ENCODE assay signal across 14 cellular contexts in the genomic region with DNA sequence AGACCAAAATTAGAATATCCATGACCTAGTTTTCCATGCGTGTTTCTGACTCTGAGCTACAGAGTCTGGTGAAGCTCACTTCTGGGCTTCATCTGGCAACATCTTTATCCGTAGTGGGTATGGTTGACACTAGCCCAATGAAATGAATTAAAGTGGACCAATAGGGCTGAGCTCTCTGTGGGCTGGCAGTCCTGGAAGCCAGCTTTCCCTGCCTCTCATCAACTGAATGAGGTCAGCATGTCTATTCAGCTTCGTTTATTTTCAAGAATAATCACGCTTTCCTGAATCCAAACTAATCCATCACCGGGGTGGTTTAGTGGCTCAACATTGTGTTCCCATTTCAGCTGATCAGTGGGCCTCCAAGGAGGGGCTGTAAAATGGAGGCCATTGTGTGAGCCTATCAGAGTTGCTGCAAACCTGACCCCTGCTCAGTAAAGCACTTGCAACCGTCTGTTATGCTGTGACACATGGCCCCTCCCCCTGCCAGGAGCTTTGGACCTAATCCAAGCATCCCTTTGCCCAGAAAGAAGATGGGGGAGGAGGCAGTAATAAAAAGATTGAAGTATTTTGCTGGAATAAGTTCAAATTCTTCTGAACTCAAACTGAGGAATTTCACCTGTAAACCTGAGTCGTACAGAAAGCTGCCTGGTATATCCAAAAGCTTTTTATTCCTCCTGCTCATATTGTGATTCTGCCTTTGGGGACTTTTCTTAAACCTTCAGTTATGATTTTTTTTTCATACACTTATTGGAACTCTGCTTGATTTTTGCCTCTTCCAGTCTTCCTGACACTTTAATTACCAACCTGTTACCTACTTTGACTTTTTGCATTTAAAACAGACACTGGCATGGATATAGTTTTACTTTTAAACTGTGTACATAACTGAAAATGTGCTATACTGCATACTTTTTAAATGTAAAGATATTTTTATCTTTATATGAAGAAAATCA. TPM values are rescaled to one million over a fixed set of nuclear protein-coding genes. Genes with fewer than 3 reads are reported as not detected.
A peak's percentile ranks its signal among the peaks of the same experiment; 100 is the strongest.
DNase-seq lines count a peak whose midpoint lies in the region; ATAC-seq and TF ChIP-seq lines count a peak whose summit lies in the region.
"Had no signal": no experiment of that assay in that cellular context is flagged by ENCODE, and none has a peak within 500 bp of the region (broad histone marks: within the 10 kb centered on the region; RNA-seq: fewer than 3 reads in every experiment).

No MANE protein-coding gene starts in this region.

- no peaks in the 10 kb centered on the region for H3K27me3 ChIP-seq in esophagus squamous epithelium
- H3K27me3 ChIP-seq in brain microvascular endothelial cell (replicated peaks): no peaks in the 10 kb centered on the region

- POLR2A ChIA-PET in HEK293 (lab: Yijun Ruan, JAX): no interaction called here

- WGBS in esophagus squamous epithelium, 2 donors: 61 to 70% methylated on average over 7 of the region's 7 CpGs

- H3K4me3 ChIP-seq in HEK293 (ENCODE audit: low read depth, low read length) (no peak overlapping the region), esophagus squamous epithelium (no peak overlapping the region), brain microvascular endothelial cell (ENCODE audit: low read depth, low read length) (no peak overlapping the region)

- intact Hi-C loops in esophagus squamous epithelium (cut with DNase I): no loop called here
- intact Hi-C loops in natural killer cell (cut with micrococcal nuclease): no loop called here

- DNase-seq in NCI-H774 (lab: John Stamatoyannopoulos, UW) (peak; percentile 4), esophagus squamous epithelium (lab: John Stamatoyannopoulos, UW) (no peak), retina (peak; percentile 38), brain microvascular endothelial cell (no peak), GOT3 (lab: John Stamatoyannopoulos, UW) (no peak), natural killer cell (no peak)
- no peak for DNase-seq in activated CD8-positive, alpha-beta memory T cell treated with anti-CD3 and anti-CD28 coated beads for 24 hours
- DNase-seq: activated CD4-positive, alpha-beta T cell treated with anti-CD3 and anti-CD28 coated beads, Interleukin-2, amount 50 U/mL, for 4 hours; activated effector memory CD4-positive, alpha-beta T cell treated with anti-CD3 and anti-CD28 coated beads, Interleukin-2, amount 50 U/mL, for 16 hours; CD4-positive, alpha-beta memory T cell; NCI-H1048 had no signal

- in situ Hi-C loops in brain microvascular endothelial cell (cut with HindIII; ENCODE audit: low pct_ligation_motif_present, low sequenced_read_pairs): no loop called here

- no peaks in the 10 kb centered on the region for H3K4me1 Mint-ChIP-seq in natural killer cell
- H3K4me1 Mint-ChIP-seq: CD4-positive, alpha-beta memory T cell had no signal

- H3K9me3 Mint-ChIP-seq in natural killer cell: peaks cover 2 to 5% of the 10 kb centered on the region in 2 donors
- H3K9me3 Mint-ChIP-seq: T-helper 1 cell treated with Interleukin-12 subunit alpha and Interleukin-12 subunit beta and Interleukin-4 antibody, amounts not matched to agents 30 μg/mL and 1 μg/mL, for 36 hours had no signal

- H3K27ac Mint-ChIP-seq in natural killer cell: no peak overlapping the region
- H3K27ac Mint-ChIP-seq: CD4-positive, alpha-beta memory T cell; memory B cell; T-helper 1 cell treated with Interleukin-12 subunit alpha and Interleukin-12 subunit beta and Interleukin-4 antibody, amounts not matched to agents 30 μg/mL and 1 μg/mL, for 36 hours had no signal

- no peak for TF ChIP-seq POLR2A in esophagus squamous epithelium (IDR thresholded peaks at IDR 0.05)

- H3K4me1 ChIP-seq in HEK293 (ENCODE audit: control insufficient read depth, insufficient read depth, low read length) (peaks cover 8% of the 10 kb centered on the region), esophagus squamous epithelium (peaks cover 0 to 27% (median 4%) of the 10 kb centered on the region in 3 donors)

- H3K9me3 ChIP-seq in HEK293 (ENCODE audit: control insufficient read depth, insufficient read depth, low read depth, low read length) (no peaks in the 10 kb centered on the region), esophagus squamous epithelium (no peaks in the 10 kb centered on the region)

- no peak overlapping the region for H3K4me3 Mint-ChIP-seq in natural killer cell
- H3K4me3 Mint-ChIP-seq: CD4-positive, alpha-beta memory T cell; memory B cell; T-helper 1 cell treated with Interleukin-12 subunit alpha and Interleukin-12 subunit beta and Interleukin-4 antibody, amounts not matched to agents 30 μg/mL and 1 μg/mL, for 36 hours had no signal

- TF ChIP-seq CTCF in HEK293 (tag by site-specific recombination; IDR thresholded peaks at IDR 0.05) (no peak), esophagus squamous epithelium (IDR thresholded peaks at IDR 0.05) (no peak), brain microvascular endothelial cell (IDR thresholded peaks at IDR 0.05; ENCODE audit: low read depth, low read length, missing control alignments) (no peak), natural killer cell (IDR thresholded peaks at IDR 0.05) (no peak)

- CTCF ChIA-PET in HEK293 (lab: Yijun Ruan, JAX): interaction anchor here (0.6 to 1.1 kb wide), 6 partner anchors 31 to 387 kb away, joined by 3 to 8 read pairs (median 4); no protein-coding TSS in a partner anchor

- H3K27ac ChIP-seq in HEK293 (ENCODE audit: extremely low read depth, low read depth, low read length) (peak overlapping the region; percentile 8; the same call in 1 of the 2 replicates), esophagus squamous epithelium (peak overlapping the region in 3 of 4 donors; percentile 5 to 45 (median 36)), brain microvascular endothelial cell (no peak overlapping the region)

- no peaks in the 10 kb centered on the region for H3K36me3 Mint-ChIP-seq in natural killer cell
- H3K36me3 Mint-ChIP-seq: CD4-positive, alpha-beta memory T cell; memory B cell had no signal

- ATAC-seq in natural killer cell: no peak

- peaks cover 20 to 45% of the 10 kb centered on the region in 2 donors for H3K27me3 Mint-ChIP-seq in natural killer cell (ENCODE audit: low read depth in 2 of 2)

- H3K36me3 ChIP-seq in HEK293 (ENCODE audit: control insufficient read depth in 2 of 2, insufficient read depth in 1 of 2, low read length in 2 of 2) (no peaks in the 10 kb centered on the region), esophagus squamous epithelium (peaks cover 0 to 23% (median 0%) of the 10 kb centered on the region in 3 donors), brain microvascular endothelial cell (replicated peaks) (peaks cover 25% of the 10 kb centered on the region)

TF ChIP-seq in HEK293, 187 proteins besides CTCF, POLR2A, EP300 and RAD21 (continues in another document):
- TF ChIP-seq ZNF623 (tag by site-specific recombination; IDR thresholded peaks at IDR 0.05) (no peak), ZNF366 (tag by site-specific recombination; conservative IDR thresholded peaks at IDR 0.05) (peak; percentile 47; the same call in 1 of the 2 replicates), ZNF335 (tag by site-specific recombination; conservative IDR thresholded peaks at IDR 0.05) (peak; percentile 65), ZNF423 (tag by site-specific recombination; IDR thresholded peaks at IDR 0.05) (no peak), ZNF561 (tag by site-specific recombination; IDR thresholded peaks at IDR 0.05; ENCODE audit: borderline replicate concordance) (peak; percentile 90), ZNF391 (tag by site-specific recombination; IDR thresholded peaks at IDR 0.05; ENCODE audit: borderline replicate concordance, low read depth) (no peak), FEZF1 (tag by site-specific recombination; IDR thresholded peaks at IDR 0.05) (0 out of 2 replicates have a peak, but pooled peaks have one; percentile 39), SCRT2 (tag by site-specific recombination; IDR thresholded peaks at IDR 0.05) (peak; percentile 77), YY2 (tag by site-specific recombination; IDR thresholded peaks at IDR 0.05) (0 out of 2 replicates have a peak, but pooled peaks have one; percentile 45), ZNF501 (tag by site-specific recombination; IDR thresholded peaks at IDR 0.05) (peak; percentile 67; the same call in 1 of the 2 replicates), ZNF24 (tag by site-specific recombination; IDR thresholded peaks at IDR 0.05) (peak; percentile 69; the same call in 1 of the 2 replicates), YY1 (tag by site-specific recombination; IDR thresholded peaks at IDR 0.05) (peak; percentile 48), ZXDB (tag by site-specific recombination; IDR thresholded peaks at IDR 0.05) (peak; percentile 76), TRIM28 (IDR thresholded peaks at IDR 0.05; ENCODE audit: borderline replicate concordance, low read length) (0 out of 2 replicates have a peak, but pooled peaks have one; percentile 25), ZNF677 (tag by site-specific recombination; IDR thresholded peaks at IDR 0.05) (no peak), KLF10 (tag by site-specific recombination; IDR thresholded peaks at IDR 0.05) (peak; percentile 38)
- TF ChIP-seq, protein P1, sequence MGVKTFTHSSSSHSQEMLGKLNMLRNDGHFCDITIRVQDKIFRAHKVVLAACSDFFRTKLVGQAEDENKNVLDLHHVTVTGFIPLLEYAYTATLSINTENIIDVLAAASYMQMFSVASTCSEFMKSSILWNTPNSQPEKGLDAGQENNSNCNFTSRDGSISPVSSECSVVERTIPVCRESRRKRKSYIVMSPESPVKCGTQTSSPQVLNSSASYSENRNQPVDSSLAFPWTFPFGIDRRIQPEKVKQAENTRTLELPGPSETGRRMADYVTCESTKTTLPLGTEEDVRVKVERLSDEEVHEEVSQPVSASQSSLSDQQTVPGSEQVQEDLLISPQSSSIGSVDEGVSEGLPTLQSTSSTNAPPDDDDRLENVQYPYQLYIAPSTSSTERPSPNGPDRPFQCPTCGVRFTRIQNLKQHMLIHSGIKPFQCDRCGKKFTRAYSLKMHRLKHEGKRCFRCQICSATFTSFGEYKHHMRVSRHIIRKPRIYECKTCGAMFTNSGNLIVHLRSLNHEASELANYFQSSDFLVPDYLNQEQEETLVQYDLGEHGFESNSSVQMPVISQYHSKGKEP (tag by site-specific recombination; IDR thresholded peaks at IDR 0.05): peak; percentile 48
- TF ChIP-seq, protein P2, sequence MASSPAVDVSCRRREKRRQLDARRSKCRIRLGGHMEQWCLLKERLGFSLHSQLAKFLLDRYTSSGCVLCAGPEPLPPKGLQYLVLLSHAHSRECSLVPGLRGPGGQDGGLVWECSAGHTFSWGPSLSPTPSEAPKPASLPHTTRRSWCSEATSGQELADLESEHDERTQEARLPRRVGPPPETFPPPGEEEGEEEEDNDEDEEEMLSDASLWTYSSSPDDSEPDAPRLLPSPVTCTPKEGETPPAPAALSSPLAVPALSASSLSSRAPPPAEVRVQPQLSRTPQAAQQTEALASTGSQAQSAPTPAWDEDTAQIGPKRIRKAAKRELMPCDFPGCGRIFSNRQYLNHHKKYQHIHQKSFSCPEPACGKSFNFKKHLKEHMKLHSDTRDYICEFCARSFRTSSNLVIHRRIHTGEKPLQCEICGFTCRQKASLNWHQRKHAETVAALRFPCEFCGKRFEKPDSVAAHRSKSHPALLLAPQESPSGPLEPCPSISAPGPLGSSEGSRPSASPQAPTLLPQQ (tag by site-specific recombination; IDR thresholded peaks at IDR 0.05): 0 out of 2 replicates have a peak, but pooled peaks have one; percentile 42

RNA-seq across cellular contexts. Expression of a gene that starts 35.5 kb away (rescaled TPM):
- total RNA-seq in esophagus squamous epithelium (100 to 1,000 TPM in 2 of 4 donors, 10 to 100 TPM in 2; 21.7 to 171 (median 86.8) TPM), natural killer cell (not detected)
- total RNA-seq: CD4-positive, alpha-beta memory T cell had no signal

Comparison
In these comparisons a context has a peak if more than half of its experiments do, and no peak if none do; other contexts are left out.
1. DNase-seq: peak in NCI-H774 (single experiment) and retina (single experiment); none in esophagus squamous epithelium (single experiment), brain microvascular endothelial cell (single experiment), GOT3 (single experiment), activated CD8-positive, alpha-beta memory T cell treated with anti-CD3 and anti-CD28 coated beads for 24 hours (single experiment) and natural killer cell (single experiment).
2. RNA of a gene that starts 35.5 kb away (total RNA-seq): 21.7 to 171 TPM in esophagus squamous epithelium; not detected in natural killer cell; every median in the first group is over 10 times any median in the second.